Comparison of ENCODE assay signal across 8 cellular contexts in genomic region chr11:65781152-65781961, GRCh38. TPM values are rescaled to one million over a fixed set of nuclear protein-coding genes. Genes with fewer than 3 reads are reported as not detected.
DNase-seq lines count a peak whose midpoint lies in the region; ATAC-seq and TF ChIP-seq lines count a peak whose summit lies in the region.

No MANE protein-coding gene starts in this region.

- H3K4me1 ChIP-seq in DOHH2 (ENCODE audit: control insufficient read depth, low read length) = peaks cover 21% of the 10 kb centered on the region
- no peaks in the 10 kb centered on the region; the same call in 1 of the 2 replicates for H3K4me1 ChIP-seq in HUES48 (ENCODE audit: control insufficient read depth, insufficient read depth, low read length)
- H3K4me1 ChIP-seq in breast epithelium = peaks cover 4 to 8% of the 10 kb centered on the region in 2 donors
- peaks cover 4% of the 10 kb centered on the region for H3K4me1 ChIP-seq in testis

- intact Hi-C loops in breast epithelium (cut with DNase I; ENCODE audit: low total_unique reads) (no loop called here), testis (cut with DNase I; ENCODE audit: low total_unique reads) (no loop called here)

- DNase-seq in breast epithelium (ENCODE audit: low spot score in 2 of 2) (no peak), left lobe of liver (ENCODE audit: low spot score) (no peak), testis (no peak), NCI-H2107 (lab: John Stamatoyannopoulos, UW) (no peak), NCI-H446 treated with DMSO at 0.1 percent for 48 hours (lab: John Stamatoyannopoulos, UW) (no peak)

- TF ChIP-seq POLR2A in breast epithelium (IDR thresholded peaks at IDR 0.05) = no peak
- TF ChIP-seq POLR2A in testis (IDR thresholded peaks at IDR 0.05) = no peak

- no peak overlapping the region for H3K27ac ChIP-seq in DOHH2 (ENCODE audit: low read depth, low read length)
- no peak overlapping the region for H3K27ac ChIP-seq in HUES48 (ENCODE audit: low read depth, low read length)
- H3K27ac ChIP-seq in breast epithelium = peak overlapping the region; percentile 79 to 87
- H3K27ac ChIP-seq in testis = peak overlapping the region in 1 of 2 donors; percentile 41

- no peaks in the 10 kb centered on the region for H3K9me3 ChIP-seq in DOHH2 (ENCODE audit: control insufficient read depth, insufficient read depth, low read length)
- no peaks in the 10 kb centered on the region for H3K9me3 ChIP-seq in HUES48 (ENCODE audit: control insufficient read depth, insufficient read depth, low read length)
- H3K9me3 ChIP-seq in breast epithelium = no peaks in the 10 kb centered on the region
- H3K9me3 ChIP-seq in testis = no peaks in the 10 kb centered on the region

- peaks cover 36% of the 10 kb centered on the region for H3K79me2 ChIP-seq in DOHH2 (ENCODE audit: control insufficient read depth, low read length)

- H3K27me3 ChIP-seq in DOHH2 (ENCODE audit: control insufficient read depth, low read length) (peaks cover 30% of the 10 kb centered on the region), HUES48 (ENCODE audit: control insufficient read depth, insufficient read depth, low read length) (peaks cover 45% of the 10 kb centered on the region), breast epithelium (peaks cover 6 to 7% of the 10 kb centered on the region in 2 donors), testis (no peaks in the 10 kb centered on the region)

- H4K20me1 ChIP-seq in DOHH2 (ENCODE audit: control insufficient read depth, insufficient read depth, low read depth, low read length) = peaks cover 12% of the 10 kb centered on the region

- H3F3A ChIP-seq in DOHH2 (ENCODE audit: control insufficient read depth, insufficient read depth) = no peaks in the 10 kb centered on the region

- peaks cover 38% of the 10 kb centered on the region for H3K36me3 ChIP-seq in DOHH2 (ENCODE audit: control insufficient read depth, low read length)
- peaks cover 16% of the 10 kb centered on the region for H3K36me3 ChIP-seq in HUES48 (ENCODE audit: control insufficient read depth, insufficient read depth, low read length)
- H3K36me3 ChIP-seq in breast epithelium = no peaks in the 10 kb centered on the region
- H3K36me3 ChIP-seq in testis (ENCODE audit: low read depth, missing control alignments) = no peaks in the 10 kb centered on the region

- 21 to 22% methylated on average over 11 to 35 of the region's 83 CpGs for WGBS in testis, 2 donors

- TF ChIP-seq CTCF in DOHH2 (IDR thresholded peaks at IDR 0.05; ENCODE audit: low read depth, low read length, poor library complexity, severe bottlenecking) (peak; percentile 26), breast epithelium (IDR thresholded peaks at IDR 0.05) (peak in 1 of 3 donors; percentile 51), testis (IDR thresholded peaks at IDR 0.05) (peak in 1 of 3 experiments; percentile 53)

- H3K4me2 ChIP-seq in DOHH2 (ENCODE audit: low read length) = peak overlapping the region; percentile 63

- ATAC-seq in GM19452 (IDR thresholded peaks at IDR 0.05; ENCODE audit: unreplicated experiment) (peak; percentile 38), left lobe of liver (peak; percentile 48)

- no peaks in the 10 kb centered on the region for H3K9me2 ChIP-seq in DOHH2 (replicated peaks; ENCODE audit: control insufficient read depth, low read length)

- H3K9ac ChIP-seq in HUES48 (ENCODE audit: low read depth, low read length) = no peak overlapping the region

- H3K4me3 ChIP-seq in DOHH2 (ENCODE audit: low read length) (peak overlapping the region; percentile 84), HUES48 (ENCODE audit: low read depth, low read length) (peak overlapping the region; percentile 72; the same call in 1 of the 2 replicates), breast epithelium (peak overlapping the region; percentile 87 to 95 (median 88)), testis (peak overlapping the region; percentile 76 to 85)

RNA-seq across cellular contexts. Expression of gene AP5B1, which starts 0.6 kb away (rescaled TPM):
- total RNA-seq in breast epithelium (10 to 100 TPM; 15.5 to 19.3 (median 17.6) TPM), left lobe of liver (13.4 TPM), testis (10 to 100 TPM; 13.5 to 14.8 TPM)
- 4.5 TPM for polyA plus RNA-seq in testis (ENCODE audit: insufficient read depth, low read depth, low replicate concordance)

RNA-seq across cellular contexts. Expression of gene OVOL1, which starts 5.5 kb away (rescaled TPM):
- total RNA-seq in breast epithelium (1 to 10 TPM in 2 of 3 donors, not detected in 1; 3.6 to 5.1 TPM), left lobe of liver (0.23 TPM), testis (10 to 100 TPM; 27.6 to 33.9 TPM)
- polyA plus RNA-seq in testis (ENCODE audit: insufficient read depth, low read depth, low replicate concordance) = 72.4 TPM

RNA-seq across cellular contexts. Expression of gene SNX32, which starts 52.4 kb away (rescaled TPM):
- 1 to 10 TPM in 1 of 3 donors, under 1 TPM in 2; 0.15 to 2.3 (median 0.48) TPM for total RNA-seq in breast epithelium
- not detected for total RNA-seq in left lobe of liver
- 1 to 10 TPM; 3.2 to 4.0 TPM for total RNA-seq in testis
- polyA plus RNA-seq in testis (ENCODE audit: insufficient read depth, low read depth, low replicate concordance) = 4.9 TPM

Comparison
In these comparisons a context has a peak if more than half of its experiments do, and no peak if none do; other contexts are left out.
1. H3K27ac ChIP-seq: peak in breast epithelium (2 of 2); none in DOHH2 (single experiment) and HUES48 (single experiment).
2. RNA of gene OVOL1, which starts 5.5 kb away (total RNA-seq): 27.6 to 33.9 TPM in testis; 3.6 to 5.1 TPM in breast epithelium and 0.23 TPM in left lobe of liver (single experiment); every median in the first group is over 4 times any median in the second.
3. Peak in every context shown above with its lines, with median percentiles within 50 percentile points of each other: H3K4me3 ChIP-seq.